In genomic region chrX:123764967-123765871, GRCh38 we compare ENCODE assay signal across 8 cellular contexts. TPM values are rescaled to one million over a fixed set of nuclear protein-coding genes. Genes with fewer than 3 reads are reported as not detected.
DNase-seq lines count a peak whose midpoint lies in the region; ATAC-seq and TF ChIP-seq lines count a peak whose summit lies in the region.

No MANE protein-coding gene starts in this region.

- no peaks in the 10 kb centered on the region for H3K36me3 ChIP-seq in CD4-positive, alpha-beta memory T cell (ENCODE audit: insufficient read depth, low read length)
- H3K36me3 ChIP-seq in lung (ENCODE audit: control insufficient read depth in 2 of 2, insufficient read depth in 2 of 2, low read length in 2 of 2) = no peaks in the 10 kb centered on the region

- no peak overlapping the region for H3K27ac ChIP-seq in CD4-positive, alpha-beta memory T cell (ENCODE audit: low read depth, low read length)
- peak overlapping the region; percentile 54 to 79 for H3K27ac ChIP-seq in lung (ENCODE audit: low read depth in 1 of 2, low read length in 1 of 2)

- H3K27me3 Mint-ChIP-seq in CD4-positive, alpha-beta memory T cell = no peaks in the 10 kb centered on the region
- H3K27me3 Mint-ChIP-seq in activated CD4-positive, alpha-beta memory T cell treated with anti-CD3 and anti-CD28 coated beads, Interleukin-2, amount 10 ng/mL, durations not matched to agents 7 days and 5 days = peaks cover 2% of the 10 kb centered on the region

- WGBS in lung, 2 donors = 19 to 29% methylated on average over 15 to 38 of the region's 38 CpGs

- TF ChIP-seq CTCF in lung (IDR thresholded peaks at IDR 0.05; ENCODE audit: control extremely low read depth, extremely low read depth) = no peak

- no peaks in the 10 kb centered on the region for H3K27me3 ChIP-seq in CD4-positive, alpha-beta memory T cell (ENCODE audit: insufficient read depth, low read length)
- no peaks in the 10 kb centered on the region for H3K27me3 ChIP-seq in lung (ENCODE audit: control insufficient read depth, insufficient read depth)

- CTCF ChIA-PET in CD4-positive, alpha-beta memory T cell (lab: Charles Lee; ENCODE audit: partially characterized antibody) = interaction anchor here (1.5 to 6.4 kb wide), 2 partner anchors 12 to 65 kb away, joined by 3 to 41 read pairs; no protein-coding TSS in a partner anchor
- CTCF ChIA-PET in activated CD4-positive, alpha-beta memory T cell treated with anti-CD3 and anti-CD28 coated beads, Interleukin-2, amount 10 ng/mL, durations not matched to agents 7 days and 5 days (lab: Charles Lee) = interaction anchor here (4.0 kb wide), 1 partner anchor 13 kb away, joined by 25 read pairs; no protein-coding TSS in a partner anchor

- H3K36me3 Mint-ChIP-seq in CD4-positive, alpha-beta memory T cell = no peaks in the 10 kb centered on the region
- H3K36me3 Mint-ChIP-seq in activated CD4-positive, alpha-beta memory T cell treated with anti-CD3 and anti-CD28 coated beads, Interleukin-2, amount 10 ng/mL, durations not matched to agents 7 days and 5 days (ENCODE audit: low read depth) = no peaks in the 10 kb centered on the region

- intact Hi-C loops in CD4-positive, alpha-beta memory T cell (cut with micrococcal nuclease) = no loop called here

- peaks cover 3 to 18% (median 11%) of the 10 kb centered on the region in 4 donors for H3K4me1 Mint-ChIP-seq in CD4-positive, alpha-beta memory T cell
- H3K4me1 Mint-ChIP-seq in activated CD4-positive, alpha-beta memory T cell treated with anti-CD3 and anti-CD28 coated beads, Interleukin-2, amount 10 ng/mL, durations not matched to agents 7 days and 5 days = peaks cover 10% of the 10 kb centered on the region

- DNase-seq in CD4-positive, alpha-beta memory T cell = peak; percentile 26 to 56 (median 33)
- DNase-seq in HK-2 (ENCODE audit: unreplicated experiment) (peak; percentile 83), NCI-H774 (lab: John Stamatoyannopoulos, UW) (peak; percentile 82), lung (ENCODE audit: low spot score) (peak; percentile 80)
- DNase-seq in activated CD4-positive, alpha-beta memory T cell treated with anti-CD3 and anti-CD28 coated beads, Interleukin-2, amount 10 ng/mL, durations not matched to agents 7 days and 5 days = peak; percentile 55
- DNase-seq in effector CD4-positive, alpha-beta T cell = peak; percentile 21
- peak; percentile 40 to 55 (median 43) for DNase-seq in stimulated activated CD4-positive, alpha-beta T cell treated with anti-CD3 and anti-CD28 coated beads, TNF-alpha, amount 100 ng/mL, for 48 hours (ENCODE audit: low read depth in 3 of 3)

- POLR2A ChIA-PET in CD4-positive, alpha-beta memory T cell (lab: Charles Lee; ENCODE audit: partially characterized antibody) = interaction anchor here (1.0 kb wide), 1 partner anchor 33 kb away, joined by 6 read pairs; the partner anchor contains the start of gene THOC2
- POLR2A ChIA-PET in activated CD4-positive, alpha-beta memory T cell treated with anti-CD3 and anti-CD28 coated beads, Interleukin-2, amount 10 ng/mL, durations not matched to agents 7 days and 5 days (lab: Charles Lee) = no interaction called here

- no peaks in the 10 kb centered on the region for H3K9me3 ChIP-seq in CD4-positive, alpha-beta memory T cell (ENCODE audit: control insufficient read depth in 1 of 2, low read length in 2 of 2)
- no peaks in the 10 kb centered on the region for H3K9me3 ChIP-seq in lung (ENCODE audit: control insufficient read depth in 2 of 2, insufficient read depth in 1 of 2, low read length in 1 of 2)

- H3K9me3 Mint-ChIP-seq in CD4-positive, alpha-beta memory T cell = no peaks in the 10 kb centered on the region
- H3K9me3 Mint-ChIP-seq in activated CD4-positive, alpha-beta memory T cell treated with anti-CD3 and anti-CD28 coated beads, Interleukin-2, amount 10 ng/mL, durations not matched to agents 7 days and 5 days = no peaks in the 10 kb centered on the region

- peak overlapping the region in 6 of 7 donors; percentile 53 to 80 (median 60) for H3K27ac Mint-ChIP-seq in CD4-positive, alpha-beta memory T cell
- peak overlapping the region; percentile 48 for H3K27ac Mint-ChIP-seq in activated CD4-positive, alpha-beta memory T cell treated with anti-CD3 and anti-CD28 coated beads, Interleukin-2, amount 10 ng/mL, durations not matched to agents 7 days and 5 days

- no peak overlapping the region for H3K4me3 ChIP-seq in CD4-positive, alpha-beta memory T cell (ENCODE audit: low read length in 2 of 2)
- H3K4me3 ChIP-seq in lung = no peak overlapping the region

- peak overlapping the region; percentile 78 to 91 (median 82) for H3K4me3 Mint-ChIP-seq in CD4-positive, alpha-beta memory T cell
- peak overlapping the region; percentile 75 for H3K4me3 Mint-ChIP-seq in activated CD4-positive, alpha-beta memory T cell treated with anti-CD3 and anti-CD28 coated beads, Interleukin-2, amount 10 ng/mL, durations not matched to agents 7 days and 5 days

- peak; percentile 93 for ATAC-seq in GM19463 (IDR thresholded peaks at IDR 0.05; ENCODE audit: unreplicated experiment)
- ATAC-seq in lung (ENCODE audit: insufficient read depth, low FRiP score) = peak; percentile 97

- peaks cover 5% of the 10 kb centered on the region for H3K4me1 ChIP-seq in CD4-positive, alpha-beta memory T cell (ENCODE audit: insufficient read depth, low read length)
- H3K4me1 ChIP-seq in lung (ENCODE audit: control insufficient read depth in 2 of 2, insufficient read depth in 2 of 2, low read length in 2 of 2) = no peaks in the 10 kb centered on the region

RNA-seq across cellular contexts. Expression of gene THOC2, which starts 32.4 kb away (rescaled TPM):
- total RNA-seq in CD4-positive, alpha-beta memory T cell = 100 to 1,000 TPM; 100 to 104 TPM
- polyA plus RNA-seq in CD4-positive, alpha-beta memory T cell = 10 to 100 TPM; 22.0 to 43.7 TPM
- 10 to 100 TPM; 78.7 to 87.3 TPM for total RNA-seq in activated CD4-positive, alpha-beta memory T cell treated with anti-CD3 and anti-CD28 coated beads, Interleukin-2, amount 10 ng/mL, durations not matched to agents 7 days and 5 days
- 100 to 1,000 TPM in 1 of 2 donors, 10 to 100 TPM in 1; 71.1 to 224 TPM for total RNA-seq in lung
- 10 to 100 TPM; 25.9 to 72.3 TPM for polyA plus RNA-seq in lung

Comparison
In these comparisons a context has a peak if more than half of its experiments do, and no peak if none do; other contexts are left out.
1. DNase-seq: peak in every context shown above with its lines; median percentile 83 in HK-2; 82 in NCI-H774; 80 in lung; 55 in activated CD4-positive, alpha-beta memory T cell treated with anti-CD3 and anti-CD28 coated beads, Interleukin-2, amount 10 ng/mL, durations not matched to agents 7 days and 5 days; 43 in stimulated activated CD4-positive, alpha-beta T cell treated with anti-CD3 and anti-CD28 coated beads, TNF-alpha, amount 100 ng/mL, for 48 hours; 33 in CD4-positive, alpha-beta memory T cell; 21 in effector CD4-positive, alpha-beta T cell.